In genomic region chrX:79133897-79134296, GRCh38 we compare ENCODE assay signal across 24 cellular contexts. TPM values are rescaled to one million over a fixed set of nuclear protein-coding genes. Genes with fewer than 3 reads are reported as not detected.
DNase-seq lines count a peak whose midpoint lies in the region; ATAC-seq and TF ChIP-seq lines count a peak whose summit lies in the region.
"Had no signal": no experiment of that assay in that cellular context is flagged by ENCODE, and none has a peak within 500 bp of the region (broad histone marks: within the 10 kb centered on the region; RNA-seq: fewer than 3 reads in every experiment).

No MANE protein-coding gene starts in this region.

- H3K27me3 Mint-ChIP-seq in activated T-cell treated with anti-CD3 and anti-CD28 coated beads, Interleukin-2, amount 50 U/mL, for 24 hours, result peaks cover 10% of the 10 kb centered on the region
- H3K27me3 Mint-ChIP-seq in activated naive CD8-positive, alpha-beta T cell treated with anti-CD3 and anti-CD28 coated beads for 36 hours, result no peaks in the 10 kb centered on the region
- peaks cover 0 to 1% (median 0%) of the 10 kb centered on the region in 5 donors for H3K27me3 Mint-ChIP-seq in naive thymus-derived CD8-positive, alpha-beta T cell

- no peak overlapping the region for H3K27ac ChIP-seq in right atrium auricular region
- H3K27ac ChIP-seq: gastroesophageal sphincter, psoas muscle had no signal

- POLR2A ChIA-PET in naive thymus-derived CD8-positive, alpha-beta T cell (lab: Charles Lee), result interaction anchor here (0.7 to 1.8 kb wide), 7 partner anchors 9 to 26 kb away, joined by 3 to 4 read pairs (median 3); partner anchors contain the start of gene GPR174

- no peak overlapping the region for H3K4me3 Mint-ChIP-seq in activated T-cell treated with anti-CD3 and anti-CD28 coated beads, Interleukin-2, amount 50 U/mL, for 24 hours
- no peak overlapping the region for H3K4me3 Mint-ChIP-seq in activated naive CD8-positive, alpha-beta T cell treated with anti-CD3 and anti-CD28 coated beads for 36 hours
- peak overlapping the region in 6 of 10 donors; percentile 4 to 59 (median 32) for H3K4me3 Mint-ChIP-seq in naive thymus-derived CD8-positive, alpha-beta T cell
- H3K4me3 Mint-ChIP-seq: CD14-positive monocyte had no signal

- H3K9me3 Mint-ChIP-seq in activated T-cell treated with anti-CD3 and anti-CD28 coated beads, Interleukin-2, amount 50 U/mL, for 24 hours, result no peaks in the 10 kb centered on the region
- peaks cover 8% of the 10 kb centered on the region for H3K9me3 Mint-ChIP-seq in activated naive CD8-positive, alpha-beta T cell treated with anti-CD3 and anti-CD28 coated beads for 36 hours
- peaks cover 0 to 4% (median 0%) of the 10 kb centered on the region in 9 donors for H3K9me3 Mint-ChIP-seq in naive thymus-derived CD8-positive, alpha-beta T cell

- no peaks in the 10 kb centered on the region for H3K9me3 ChIP-seq in right atrium auricular region
- H3K9me3 ChIP-seq: gastroesophageal sphincter, psoas muscle had no signal

- no peak for TF ChIP-seq CTCF in right atrium auricular region (IDR thresholded peaks at IDR 0.05)

- DNase-seq in activated T-cell treated with anti-CD3 and anti-CD28 coated beads, Interleukin-2, amount 50 U/mL, for 24 hours, result no peak
- DNase-seq in activated T-cell treated with anti-CD3 and anti-CD28 coated beads for 4 hours (no peak), NCI-H774 (lab: John Stamatoyannopoulos, UW) (no peak), right atrium auricular region (ENCODE audit: low spot score) (no peak), NCI-H1092 (lab: John Stamatoyannopoulos, UW) (no peak)
- DNase-seq in activated naive CD8-positive, alpha-beta T cell treated with anti-CD3 and anti-CD28 coated beads for 36 hours, result no peak
- DNase-seq in naive thymus-derived CD8-positive, alpha-beta T cell, result peak in 5 of 10 donors; percentile 19 to 63 (median 38)
- DNase-seq: activated CD4-positive, alpha-beta T cell treated with anti-CD3 and anti-CD28 coated beads for 4 hours; caudate nucleus; DMS79; IMR-90; kidney glomerular epithelial cell; mesendoderm; NCI-H1694; NCI-H748 treated with DMSO at 0.1 percent for 48 hours; psoas muscle; small intestine; T-helper 9 cell had no signal

- peaks cover 24% of the 10 kb centered on the region for H3K4me1 Mint-ChIP-seq in activated T-cell treated with anti-CD3 and anti-CD28 coated beads, Interleukin-2, amount 50 U/mL, for 24 hours (ENCODE audit: low read depth)
- peaks cover 19% of the 10 kb centered on the region for H3K4me1 Mint-ChIP-seq in activated naive CD8-positive, alpha-beta T cell treated with anti-CD3 and anti-CD28 coated beads for 36 hours
- peaks cover 5 to 34% (median 25%) of the 10 kb centered on the region in 4 donors for H3K4me1 Mint-ChIP-seq in naive thymus-derived CD8-positive, alpha-beta T cell

- H3K36me3 Mint-ChIP-seq in activated T-cell treated with anti-CD3 and anti-CD28 coated beads, Interleukin-2, amount 50 U/mL, for 24 hours (ENCODE audit: low read depth), result no peaks in the 10 kb centered on the region
- H3K36me3 Mint-ChIP-seq in activated naive CD8-positive, alpha-beta T cell treated with anti-CD3 and anti-CD28 coated beads for 36 hours, result peaks cover 4% of the 10 kb centered on the region
- H3K36me3 Mint-ChIP-seq in naive thymus-derived CD8-positive, alpha-beta T cell, result no peaks in the 10 kb centered on the region
- H3K36me3 Mint-ChIP-seq: CD14-positive monocyte had no signal

- no peaks in the 10 kb centered on the region for H3K4me1 ChIP-seq in right atrium auricular region
- H3K4me1 ChIP-seq: gastroesophageal sphincter, psoas muscle had no signal

- H3K27ac Mint-ChIP-seq in activated T-cell treated with anti-CD3 and anti-CD28 coated beads, Interleukin-2, amount 50 U/mL, for 24 hours, result peak overlapping the region; percentile 34
- H3K27ac Mint-ChIP-seq in activated naive CD8-positive, alpha-beta T cell treated with anti-CD3 and anti-CD28 coated beads for 36 hours, result peak overlapping the region; percentile 69
- peak overlapping the region in 8 of 10 donors; percentile 75 to 89 (median 85) for H3K27ac Mint-ChIP-seq in naive thymus-derived CD8-positive, alpha-beta T cell
- H3K27ac Mint-ChIP-seq: CD14-positive monocyte had no signal

- H3K4me3 ChIP-seq in right atrium auricular region, result no peak overlapping the region
- H3K4me3 ChIP-seq: gastroesophageal sphincter, psoas muscle had no signal

- H3K27me3 ChIP-seq in right atrium auricular region, result no peaks in the 10 kb centered on the region
- H3K27me3 ChIP-seq: gastroesophageal sphincter had no signal

- peak; percentile 49 for ATAC-seq in HG03045 (IDR thresholded peaks at IDR 0.05; ENCODE audit: unreplicated experiment)
- ATAC-seq in naive thymus-derived CD8-positive, alpha-beta T cell, result peak; percentile 70 to 93
- ATAC-seq: gastroesophageal sphincter, Panc1, psoas muscle had no signal

- H3K36me3 ChIP-seq in right atrium auricular region, result no peaks in the 10 kb centered on the region
- H3K36me3 ChIP-seq: gastroesophageal sphincter had no signal

RNA-seq across cellular contexts. Expression of gene GPR174, which starts 10.6 kb away (rescaled TPM):
- total RNA-seq in activated naive CD8-positive, alpha-beta T cell treated with anti-CD3 and anti-CD28 coated beads for 36 hours, result 10 to 100 TPM; 22.6 to 25.1 TPM
- total RNA-seq in naive thymus-derived CD8-positive, alpha-beta T cell, result 10 to 100 TPM; 43.0 to 47.8 TPM
- polyA plus RNA-seq in naive thymus-derived CD8-positive, alpha-beta T cell, result 1 to 10 TPM; 5.1 to 8.8 (median 5.5) TPM
- total RNA-seq in right atrium auricular region, result under 1 TPM in 1 of 2 donors, not detected in 1; 0.07 TPM
- total RNA-seq: IMR-90, SK-MEL-5 had no signal
- polyA plus RNA-seq: IMR-90, neural cell had no signal

Comparison
In these comparisons a context has a peak if more than half of its experiments do, and no peak if none do; other contexts are left out.
1. H3K27ac Mint-ChIP-seq: peak in every context shown above with its lines; median percentile 85 in naive thymus-derived CD8-positive, alpha-beta T cell; 69 in activated naive CD8-positive, alpha-beta T cell treated with anti-CD3 and anti-CD28 coated beads for 36 hours; 34 in activated T-cell treated with anti-CD3 and anti-CD28 coated beads, Interleukin-2, amount 50 U/mL, for 24 hours.
2. H3K4me3 Mint-ChIP-seq: peak in naive thymus-derived CD8-positive, alpha-beta T cell (6 of 10); none in activated T-cell treated with anti-CD3 and anti-CD28 coated beads, Interleukin-2, amount 50 U/mL, for 24 hours (single experiment) and activated naive CD8-positive, alpha-beta T cell treated with anti-CD3 and anti-CD28 coated beads for 36 hours (single experiment).
3. RNA of gene GPR174, which starts 10.6 kb away (total RNA-seq): 43.0 to 47.8 TPM in naive thymus-derived CD8-positive, alpha-beta T cell and 22.6 to 25.1 TPM in activated naive CD8-positive, alpha-beta T cell treated with anti-CD3 and anti-CD28 coated beads for 36 hours; 0.07 TPM in right atrium auricular region; every median in the first group is over 10 times any median in the second.